10 cellular contexts compared by ENCODE assay signal in the genomic region with DNA sequence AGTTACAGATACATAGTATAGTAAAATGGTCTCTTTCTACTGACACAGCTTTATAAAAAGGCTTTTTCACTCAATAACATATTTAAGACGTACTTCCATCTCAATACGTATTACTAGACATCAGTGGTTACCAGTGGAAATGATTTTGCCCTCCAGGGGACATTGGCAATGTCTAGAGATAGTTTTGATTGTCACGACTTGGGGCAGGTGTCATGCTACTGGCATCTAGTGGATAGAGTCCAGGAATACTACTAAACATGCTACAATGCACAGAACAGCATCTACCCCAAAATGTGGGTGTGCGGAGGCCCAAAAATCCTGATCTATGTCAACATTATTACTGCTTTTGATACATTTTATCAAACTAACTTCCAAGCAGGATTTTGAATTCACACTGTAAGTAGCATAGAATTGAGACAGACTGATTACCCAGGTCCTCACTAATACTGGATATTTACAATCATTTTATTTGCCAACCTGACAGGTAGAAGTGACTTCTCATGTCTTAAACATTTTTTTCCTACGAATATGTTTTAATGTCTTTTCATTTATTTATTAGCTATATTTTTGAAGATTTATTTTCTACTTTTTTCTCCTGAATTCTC. TPM values are rescaled to one million over a fixed set of nuclear protein-coding genes. Genes with fewer than 3 reads are reported as not detected.
A peak's percentile ranks its signal among the peaks of the same experiment; 100 is the strongest.
DNase-seq lines count a peak whose midpoint lies in the region; ATAC-seq and TF ChIP-seq lines count a peak whose summit lies in the region.
"Had no signal": no experiment of that assay in that cellular context is flagged by ENCODE, and none has a peak within 500 bp of the region (broad histone marks: within the 10 kb centered on the region; RNA-seq: fewer than 3 reads in every experiment).

No MANE protein-coding gene starts in this region.

- H3K4me3 ChIP-seq in Caco-2 (ENCODE audit: low read depth, low read length) (no peak overlapping the region), uterus (no peak overlapping the region)

- POLR2A ChIA-PET in Caco-2 (lab: Charles Lee): no interaction called here
- POLR2A ChIA-PET in activated CD8-positive, alpha-beta T cell treated with anti-CD3 and anti-CD28 coated beads for 36 hours (lab: Charles Lee): no interaction called here

- BruUV-seq in Caco-2 (replicated peaks; lab: Mats Ljungman, UMichigan): no TSS peak

- H3K9me3 ChIP-seq in Caco-2 (no peaks in the 10 kb centered on the region), uterus (no peaks in the 10 kb centered on the region)

- H3K4me1 ChIP-seq in Caco-2 (no peaks in the 10 kb centered on the region), uterus (no peaks in the 10 kb centered on the region)

- ATAC-seq in HG02885 (IDR thresholded peaks at IDR 0.05; ENCODE audit: poor library complexity, unreplicated experiment): peak; percentile 44
- ATAC-seq in GM19397 (IDR thresholded peaks at IDR 0.05; ENCODE audit: unreplicated experiment): no peak
- no peak for ATAC-seq in activated CD8-positive, alpha-beta T cell treated with anti-CD3 and anti-CD28 coated beads for 36 hours

- H3K27ac Mint-ChIP-seq in Caco-2 (ENCODE audit: unreplicated experiment): no peak overlapping the region
- H3K27ac Mint-ChIP-seq in activated CD8-positive, alpha-beta T cell treated with anti-CD3 and anti-CD28 coated beads for 36 hours: no peak overlapping the region
- H3K27ac Mint-ChIP-seq: activated naive CD4-positive, alpha-beta T cell treated with anti-CD3 and anti-CD28 coated beads, Interleukin-2, amount 50 U/mL, for 24 hours had no signal

- TF ChIP-seq CTCF in Caco-2 (IDR thresholded peaks at IDR 0.05; ENCODE audit: insufficient read depth in 1 of 2, low read depth in 1 of 2, low read length in 1 of 2, severe bottlenecking in 1 of 2, unreplicated experiment in 1 of 2) (peak; percentile 38 to 40), uterus (IDR thresholded peaks at IDR 0.05) (peak in 2 of 4 experiments; percentile 8 to 24)
- TF ChIP-seq CTCF in activated CD8-positive, alpha-beta T cell treated with anti-CD3 and anti-CD28 coated beads for 36 hours (IDR thresholded peaks at IDR 0.05): no peak

- H3K27me3 ChIP-seq in Caco-2 (replicated peaks; ENCODE audit: control insufficient read depth, insufficient read depth, low read length) (no peaks in the 10 kb centered on the region), uterus (no peaks in the 10 kb centered on the region)

- DNase-seq in Caco-2 (peak; percentile 27 to 28), SHP77 (lab: John Stamatoyannopoulos, UW) (peak; percentile 64 to 70), hepatic stellate cell (ENCODE audit: low spot score) (peak; percentile 4), uterus (no peak), cerebellum (ENCODE audit: low spot score) (no peak)
- DNase-seq in activated CD8-positive, alpha-beta T cell treated with anti-CD3 and anti-CD28 coated beads for 36 hours: no peak
- DNase-seq: MV-4-11 had no signal

- no peak overlapping the region for H3K4me3 Mint-ChIP-seq in Caco-2 (ENCODE audit: unreplicated experiment)
- no peak overlapping the region for H3K4me3 Mint-ChIP-seq in activated CD8-positive, alpha-beta T cell treated with anti-CD3 and anti-CD28 coated beads for 36 hours
- H3K4me3 Mint-ChIP-seq: activated naive CD4-positive, alpha-beta T cell treated with anti-CD3 and anti-CD28 coated beads, Interleukin-2, amount 50 U/mL, for 24 hours had no signal

- no peak overlapping the region for H3K27ac ChIP-seq in uterus

- no peaks in the 10 kb centered on the region for H3K9me3 Mint-ChIP-seq in Caco-2 (ENCODE audit: unreplicated experiment)
- no peaks in the 10 kb centered on the region for H3K9me3 Mint-ChIP-seq in activated CD8-positive, alpha-beta T cell treated with anti-CD3 and anti-CD28 coated beads for 36 hours
- H3K9me3 Mint-ChIP-seq: activated naive CD4-positive, alpha-beta T cell treated with anti-CD3 and anti-CD28 coated beads, Interleukin-2, amount 50 U/mL, for 24 hours had no signal

- intact Hi-C loops in Caco-2 (cut with micrococcal nuclease; ENCODE audit: unreplicated experiment): loop anchor here (1.0 kb wide), 5 partner anchors 189 to 301 kb away; no protein-coding TSS in a partner anchor
- intact Hi-C loops in uterus (cut with DNase I; ENCODE audit: low total_unique reads): no loop called here
- intact Hi-C loops in activated CD8-positive, alpha-beta T cell treated with anti-CD3 and anti-CD28 coated beads for 36 hours (cut with micrococcal nuclease): no loop called here

- H3K36me3 ChIP-seq in Caco-2 (ENCODE audit: control insufficient read depth, insufficient read depth, low read length) (no peaks in the 10 kb centered on the region), uterus (no peaks in the 10 kb centered on the region)

- no peaks in the 10 kb centered on the region for H3K27me3 Mint-ChIP-seq in Caco-2 (ENCODE audit: insufficient read depth, unreplicated experiment)
- no peaks in the 10 kb centered on the region for H3K27me3 Mint-ChIP-seq in activated CD8-positive, alpha-beta T cell treated with anti-CD3 and anti-CD28 coated beads for 36 hours
- H3K27me3 Mint-ChIP-seq: activated naive CD4-positive, alpha-beta T cell treated with anti-CD3 and anti-CD28 coated beads, Interleukin-2, amount 50 U/mL, for 24 hours had no signal

- TF ChIP-seq POLR2A in uterus (IDR thresholded peaks at IDR 0.05): no peak

- H3K36me3 Mint-ChIP-seq in Caco-2 (ENCODE audit: insufficient read depth, unreplicated experiment): no peaks in the 10 kb centered on the region
- H3K36me3 Mint-ChIP-seq in activated CD8-positive, alpha-beta T cell treated with anti-CD3 and anti-CD28 coated beads for 36 hours (ENCODE audit: low read depth): no peaks in the 10 kb centered on the region
- H3K36me3 Mint-ChIP-seq: activated naive CD4-positive, alpha-beta T cell treated with anti-CD3 and anti-CD28 coated beads, Interleukin-2, amount 50 U/mL, for 24 hours had no signal

- no peaks in the 10 kb centered on the region for H3K4me1 Mint-ChIP-seq in Caco-2 (ENCODE audit: low read depth, unreplicated experiment)
- no peaks in the 10 kb centered on the region for H3K4me1 Mint-ChIP-seq in activated CD8-positive, alpha-beta T cell treated with anti-CD3 and anti-CD28 coated beads for 36 hours (ENCODE audit: low read depth)
- H3K4me1 Mint-ChIP-seq: activated naive CD4-positive, alpha-beta T cell treated with anti-CD3 and anti-CD28 coated beads, Interleukin-2, amount 50 U/mL, for 24 hours had no signal

- CTCF ChIA-PET in Caco-2 (lab: Charles Lee): no interaction called here
- CTCF ChIA-PET in activated CD8-positive, alpha-beta T cell treated with anti-CD3 and anti-CD28 coated beads for 36 hours (lab: Charles Lee): no interaction called here

RNA-seq across cellular contexts. Expression of a gene that starts 53.8 kb away (rescaled TPM):
- total RNA-seq in Caco-2 (2022) (not detected in 2 replicates), uterus (10 to 100 TPM in 2 of 4 donors, 1 to 10 TPM in 2; 2.6 to 29.4 (median 10.1) TPM), cerebellum (1.7 TPM)
- total RNA-seq in activated CD8-positive, alpha-beta T cell treated with anti-CD3 and anti-CD28 coated beads for 36 hours: not detected

Comparison
In these comparisons a context has a peak if more than half of its experiments do, and no peak if none do; other contexts are left out.
1. DNase-seq: peak in Caco-2 (2 of 2), SHP77 (2 of 2) and hepatic stellate cell (single experiment); none in uterus (0 of 2), cerebellum (single experiment) and activated CD8-positive, alpha-beta T cell treated with anti-CD3 and anti-CD28 coated beads for 36 hours (single experiment).